In the genomic region with DNA sequence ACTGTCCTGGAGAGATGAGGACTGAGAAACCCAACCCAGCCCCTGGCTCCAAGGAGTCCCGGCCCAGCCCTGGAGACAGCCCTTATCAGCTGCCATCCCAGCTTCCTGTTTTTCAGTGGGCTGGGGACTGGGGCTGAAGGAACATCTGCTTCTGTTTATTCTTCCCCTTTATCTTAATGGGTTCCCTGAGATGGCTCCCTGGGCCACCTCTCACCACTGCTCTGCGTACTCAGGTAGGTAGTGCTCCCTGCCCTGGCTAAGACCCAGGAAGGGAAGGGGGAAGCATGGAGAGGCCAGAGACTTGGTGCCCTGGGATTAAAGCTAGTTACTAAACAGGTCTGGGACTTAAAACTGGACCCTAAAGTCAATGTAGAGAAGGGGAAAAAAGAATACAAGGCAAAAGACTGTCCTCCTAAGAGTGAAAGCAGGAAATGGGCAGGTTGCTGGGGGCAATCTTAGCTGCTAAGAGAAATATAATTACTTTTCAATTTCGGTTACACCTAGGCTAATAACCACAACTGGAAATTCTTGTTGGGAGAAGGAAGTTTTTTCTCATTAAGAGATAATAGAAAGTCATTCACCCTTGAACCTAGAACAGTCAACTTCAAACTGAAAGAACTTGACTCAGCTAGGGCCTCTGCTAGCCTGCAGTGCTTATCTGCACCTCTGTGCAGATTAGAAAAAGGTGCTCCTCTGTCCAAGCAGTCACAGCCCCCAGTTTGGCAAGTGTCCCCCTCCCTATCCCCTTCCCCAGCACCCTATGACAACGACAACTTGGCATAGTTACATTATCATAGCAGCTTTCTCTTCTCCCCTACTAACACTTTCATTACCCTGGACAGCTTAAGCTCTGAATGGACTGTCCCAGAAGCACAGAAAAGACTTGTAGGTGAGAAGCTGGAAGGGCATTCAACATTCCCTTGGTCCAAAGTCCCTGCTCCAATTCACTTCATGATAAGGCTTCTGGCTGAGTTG, we compare ENCODE assay signal across 8 cellular contexts.
DNase-seq lines count a peak whose midpoint lies in the region; ATAC-seq and TF ChIP-seq lines count a peak whose summit lies in the region.

No MANE protein-coding gene starts in this region.

- H3K36me3 Mint-ChIP-seq in MCF 10A (ENCODE audit: insufficient read depth, unreplicated experiment), result no peaks in the 10 kb centered on the region

- no peaks in the 10 kb centered on the region for H3F3A ChIP-seq in GM23248 (ENCODE audit: insufficient read depth)

- no peaks in the 10 kb centered on the region for H3K27me3 Mint-ChIP-seq in MCF 10A (ENCODE audit: insufficient read depth, unreplicated experiment)

- H3K9me2 ChIP-seq in GM23248 (ENCODE audit: insufficient read depth), result no peaks in the 10 kb centered on the region

- no peak for TF ChIP-seq CTCF in breast epithelium (IDR thresholded peaks at IDR 0.05)
- TF ChIP-seq CTCF in MCF 10A (IDR thresholded peaks at IDR 0.05; ENCODE audit: unreplicated experiment), result no peak
- no peak for TF ChIP-seq CTCF in NB4 (IDR thresholded peaks at IDR 0.05; ENCODE audit: low read depth, low read length)
- TF ChIP-seq CTCF in upper lobe of right lung (IDR thresholded peaks at IDR 0.05), result no peak
- TF ChIP-seq CTCF in mammary epithelial cell (conservative IDR thresholded peaks at IDR 0.05 in 1 of 2, IDR thresholded peaks at IDR 0.05 in 1 of 2; ENCODE audit: extremely low read depth in 1 of 2, insufficient read depth in 1 of 2, low read depth in 1 of 2, low read length in 2 of 2), result no peak

- no peak overlapping the region for H3K27ac Mint-ChIP-seq in MCF 10A (ENCODE audit: low read depth, unreplicated experiment)

- H3K4me3 Mint-ChIP-seq in MCF 10A (ENCODE audit: unreplicated experiment), result no peak overlapping the region

- WGBS in GM23248 (ENCODE audit: low coverage in 1 of 2, low lambda C conversion rate in 2 of 2, missing lambda C conversion rate in 2 of 2), 2 experiments, result 61 to 62% methylated on average over 4 of the region's 4 CpGs
- WGBS in mammary epithelial cell (ENCODE audit: low coverage, missing lambda C conversion rate), result 54% methylated on average over 4 of the region's 4 CpGs

- dilution Hi-C loops in mammary epithelial cell (cut with HindIII; ENCODE audit: low sequenced_read_pairs), result loop anchor here (5.0 kb wide), 1 partner anchor 40 kb away; no protein-coding TSS in a partner anchor

- DNase-seq in breast epithelium (ENCODE audit: low spot score in 2 of 2), result peak in 1 of 2 donors; percentile 34
- no peak for DNase-seq in MCF 10A (ENCODE audit: unreplicated experiment)
- DNase-seq in NB4 (ENCODE audit: low read depth), result peak; percentile 85
- DNase-seq in Right ventricle myocardium superior, result no peak
- no peak for DNase-seq in upper lobe of right lung
- no peak for DNase-seq in GM23248
- no peak for DNase-seq in NCI-H446 treated with DMSO at 0.1 percent for 48 hours (lab: John Stamatoyannopoulos, UW)
- DNase-seq in mammary epithelial cell, result no peak

- H3K4me1 ChIP-seq in breast epithelium, result no peaks in the 10 kb centered on the region
- H3K4me1 ChIP-seq in upper lobe of right lung, result peaks cover 7% of the 10 kb centered on the region
- H3K4me1 ChIP-seq in GM23248 (ENCODE audit: insufficient read depth), result no peaks in the 10 kb centered on the region
- H3K4me1 ChIP-seq in mammary epithelial cell (ENCODE audit: insufficient read depth, low read length), result no peaks in the 10 kb centered on the region

- H3K27me3 ChIP-seq in breast epithelium (no peaks in the 10 kb centered on the region), upper lobe of right lung (no peaks in the 10 kb centered on the region), GM23248 (replicated peaks; ENCODE audit: insufficient read depth) (no peaks in the 10 kb centered on the region), mammary epithelial cell (ENCODE audit: insufficient read depth, low read length) (peaks cover 1% of the 10 kb centered on the region)

- peak; percentile 67 for ATAC-seq in Right ventricle myocardium superior (ENCODE audit: poor library complexity)
- ATAC-seq in upper lobe of right lung, result peak; percentile 84

- no peaks in the 10 kb centered on the region for H3K9me3 Mint-ChIP-seq in MCF 10A (ENCODE audit: unreplicated experiment)

- H3K4me3 ChIP-seq in breast epithelium (no peak overlapping the region), NB4 (ENCODE audit: low read depth, low read length) (no peak overlapping the region), upper lobe of right lung (no peak overlapping the region), GM23248 (no peak overlapping the region), mammary epithelial cell (replicated peaks in 1 of 3; ENCODE audit: insufficient read depth in 1 of 3, low read depth in 2 of 3, low read length in 3 of 3) (no peak overlapping the region)

- no peak overlapping the region for H3K4me2 ChIP-seq in GM23248 (ENCODE audit: unreplicated experiment)
- no peak overlapping the region for H3K4me2 ChIP-seq in mammary epithelial cell (ENCODE audit: insufficient read depth, low read depth, low read length)

- H3K27ac ChIP-seq in breast epithelium (peak overlapping the region; percentile 70 to 85), upper lobe of right lung (no peak overlapping the region), GM23248 (no peak overlapping the region), mammary epithelial cell (ENCODE audit: insufficient read depth, low read depth, low read length) (no peak overlapping the region)

- TF ChIP-seq POLR2A in breast epithelium (IDR thresholded peaks at IDR 0.05) (no peak), NB4 (IDR thresholded peaks at IDR 0.05; ENCODE audit: extremely low read depth, insufficient read length) (no peak)

- intact Hi-C loops in breast epithelium (cut with DNase I; ENCODE audit: low total_unique reads) (no loop called here), MCF 10A (cut with micrococcal nuclease) (no loop called here), Right ventricle myocardium superior (cut with DNase I) (no loop called here), upper lobe of right lung (cut with DNase I) (no loop called here), mammary epithelial cell (cut with micrococcal nuclease) (no loop called here)

- H3K4me1 Mint-ChIP-seq in MCF 10A (ENCODE audit: insufficient read depth, unreplicated experiment), result no peaks in the 10 kb centered on the region

- H3K9me3 ChIP-seq in breast epithelium (no peaks in the 10 kb centered on the region), upper lobe of right lung (no peaks in the 10 kb centered on the region), GM23248 (ENCODE audit: low read depth) (no peaks in the 10 kb centered on the region), mammary epithelial cell (replicated peaks; ENCODE audit: insufficient read depth, low read length) (no peaks in the 10 kb centered on the region)

- no peaks in the 10 kb centered on the region for H3K79me2 ChIP-seq in GM23248 (ENCODE audit: insufficient read depth)
- no peaks in the 10 kb centered on the region for H3K79me2 ChIP-seq in mammary epithelial cell (ENCODE audit: insufficient read depth, low read length)

- CTCF ChIA-PET in MCF 10A (lab: Yijun Ruan, JAX), result no interaction called here
- CTCF ChIA-PET in mammary epithelial cell (lab: Charles Lee; ENCODE audit: low non-redundant PET), result no interaction called here

- H4K20me1 ChIP-seq in GM23248 (ENCODE audit: insufficient read depth) (no peaks in the 10 kb centered on the region), mammary epithelial cell (ENCODE audit: insufficient read depth, low read length) (no peaks in the 10 kb centered on the region)

- H3K9ac ChIP-seq in GM23248 (no peak overlapping the region), mammary epithelial cell (ENCODE audit: insufficient read depth, low read length) (no peak overlapping the region)

- H2AFZ ChIP-seq in GM23248 (no peak overlapping the region), mammary epithelial cell (ENCODE audit: low read depth, low read length) (no peak overlapping the region)

- H3K36me3 ChIP-seq in breast epithelium (no peaks in the 10 kb centered on the region), upper lobe of right lung (no peaks in the 10 kb centered on the region), GM23248 (ENCODE audit: low read depth) (no peaks in the 10 kb centered on the region), mammary epithelial cell (ENCODE audit: insufficient read depth, low read length) (no peaks in the 10 kb centered on the region)

- BruUV-seq in MCF 10A (replicated peaks; lab: Mats Ljungman, UMichigan) (no TSS peak), mammary epithelial cell (replicated peaks; lab: Mats Ljungman, UMichigan) (no TSS peak)

- POLR2A ChIA-PET in MCF 10A (lab: Yijun Ruan, JAX), result interaction anchor here (0.6 kb wide), 1 partner anchor 70 kb away, joined by 3 read pairs; no protein-coding TSS in a partner anchor

- in situ Hi-C loops in GM23248 (cut with MboI) (no loop called here), mammary epithelial cell (cut with MboI; ENCODE audit: low sequenced_read_pairs in 2 of 2) (no loop called here)

Comparison
In these comparisons a context has a peak if more than half of its experiments do, and no peak if none do; other contexts are left out.
1. H3K27ac ChIP-seq: peak in breast epithelium (2 of 2); none in upper lobe of right lung (single experiment), GM23248 (single experiment) and mammary epithelial cell (single experiment).